31 cellular contexts compared by ENCODE assay signal in the genomic region with DNA sequence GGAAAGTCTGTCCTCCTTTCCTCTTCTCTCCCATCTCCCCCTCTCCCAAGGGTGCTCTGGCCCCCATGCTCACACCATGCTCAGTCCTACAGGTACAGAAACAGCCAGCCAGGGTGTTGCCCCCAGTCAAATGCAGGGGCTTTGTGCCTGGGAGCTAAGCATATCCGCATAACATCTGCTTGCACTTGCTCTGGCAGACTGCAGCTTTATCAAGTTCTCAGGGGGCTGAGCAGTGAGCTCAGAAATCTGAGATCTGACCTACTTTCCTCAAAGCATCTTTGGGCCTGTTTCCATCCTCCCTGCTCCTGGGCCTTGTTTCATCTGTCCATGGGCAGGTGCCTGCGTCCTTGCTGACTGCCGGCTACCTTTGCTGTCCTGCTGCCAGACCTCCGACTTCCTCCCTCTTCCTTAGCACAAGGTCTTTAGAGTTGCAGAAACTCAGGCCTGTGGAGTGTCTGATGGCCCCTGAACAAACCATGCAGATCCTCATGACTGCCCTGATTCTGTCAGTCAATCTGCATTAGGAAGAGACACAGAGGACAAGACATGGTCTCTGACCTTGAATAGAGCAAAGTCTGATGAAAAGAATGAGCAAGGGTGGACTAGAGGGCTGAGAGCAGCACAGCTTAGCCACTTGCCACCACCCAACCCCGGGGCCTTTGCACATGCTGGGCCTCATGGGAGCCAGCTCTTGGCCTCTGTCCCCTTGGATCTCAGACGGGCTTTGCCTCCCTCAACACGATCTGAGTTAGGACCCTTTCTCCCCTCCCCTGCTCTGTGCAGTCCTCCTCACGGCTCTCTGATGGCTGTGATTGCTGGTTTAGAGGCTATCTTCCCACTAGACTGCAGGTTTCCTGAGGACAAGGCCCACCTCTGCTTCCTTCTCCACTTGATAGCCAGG.
DNase-seq lines count a peak whose midpoint lies in the region; ATAC-seq and TF ChIP-seq lines count a peak whose summit lies in the region.
"Had no signal": no experiment of that assay in that cellular context is flagged by ENCODE, and none has a peak within 500 bp of the region (broad histone marks: within the 10 kb centered on the region; RNA-seq: fewer than 3 reads in every experiment).

No MANE protein-coding gene starts in this region.

- no peak overlapping the region for H3K9ac ChIP-seq in neural progenitor cell
- H3K9ac ChIP-seq: SK-N-SH had no signal

- H3K27me3 ChIP-seq in neural progenitor cell (no peaks in the 10 kb centered on the region), aorta (ENCODE audit: control insufficient read depth in 1 of 2, insufficient read depth in 2 of 2, low read length in 1 of 2) (no peaks in the 10 kb centered on the region), tibial nerve (no peaks in the 10 kb centered on the region)
- H3K27me3 ChIP-seq: foreskin keratinocyte, thyroid gland had no signal

- H3K4me1 ChIP-seq in neural progenitor cell (peaks cover 7% of the 10 kb centered on the region), aorta (ENCODE audit: control insufficient read depth in 1 of 2, insufficient read depth in 2 of 2, low read length in 2 of 2) (no peaks in the 10 kb centered on the region), tibial nerve (no peaks in the 10 kb centered on the region)
- H3K4me1 ChIP-seq: breast epithelium, esophagus muscularis mucosa, foreskin keratinocyte, left lung, thyroid gland had no signal

- WGBS in aorta, 2 donors: 79 to 81% methylated on average over 8 of the region's 8 CpGs
- WGBS in tibial nerve, 2 donors: 61 to 70% methylated on average over 8 of the region's 8 CpGs

- no peaks in the 10 kb centered on the region for H4K20me1 ChIP-seq in neural progenitor cell (ENCODE audit: low read depth)

- no peak overlapping the region for H2AFZ ChIP-seq in neural progenitor cell (replicated peaks)

- H3K27ac Mint-ChIP-seq in neural progenitor cell: peak overlapping the region; percentile 93
- H3K27ac Mint-ChIP-seq: activated CD4-positive, alpha-beta T cell treated with anti-CD3 and anti-CD28 coated beads for 36 hours; stimulated activated naive CD8-positive, alpha-beta T cell treated with anti-CD3 and anti-CD28 coated beads, Interleukin-15, amount 100 ng/mL, for 72 hours; T-helper 17 cell had no signal

- intact Hi-C loops in cardiac septum (cut with DNase I) (no loop called here), left cardiac atrium (cut with DNase I) (no loop called here), aorta (cut with DNase I) (no loop called here)

- peaks cover 10% of the 10 kb centered on the region for H3K27me3 Mint-ChIP-seq in neural progenitor cell (ENCODE audit: insufficient read depth, low read depth)

- no peak overlapping the region for H3K4me2 ChIP-seq in neural progenitor cell
- H3K4me2 ChIP-seq: SK-N-SH had no signal

- H3F3A ChIP-seq in neural progenitor cell (ENCODE audit: low read depth): no peaks in the 10 kb centered on the region

- H3K36me3 ChIP-seq in neural progenitor cell (no peaks in the 10 kb centered on the region), aorta (ENCODE audit: control insufficient read depth in 1 of 2, insufficient read depth in 2 of 2, low read length in 1 of 2) (no peaks in the 10 kb centered on the region), tibial nerve (no peaks in the 10 kb centered on the region)
- H3K36me3 ChIP-seq: breast epithelium, esophagus muscularis mucosa, left lung, thyroid gland had no signal

- peaks cover 9% of the 10 kb centered on the region for H3K9me3 Mint-ChIP-seq in neural progenitor cell

- H3K4me3 Mint-ChIP-seq in neural progenitor cell: no peak overlapping the region
- H3K4me3 Mint-ChIP-seq: activated CD4-positive, alpha-beta T cell treated with anti-CD3 and anti-CD28 coated beads for 36 hours; stimulated activated naive CD8-positive, alpha-beta T cell treated with anti-CD3 and anti-CD28 coated beads, Interleukin-15, amount 100 ng/mL, for 72 hours; T-helper 17 cell had no signal

- peaks cover 26% of the 10 kb centered on the region for H3K4me1 Mint-ChIP-seq in neural progenitor cell
- H3K4me1 Mint-ChIP-seq: activated CD4-positive, alpha-beta T cell treated with anti-CD3 and anti-CD28 coated beads for 36 hours; stimulated activated naive CD8-positive, alpha-beta T cell treated with anti-CD3 and anti-CD28 coated beads, Interleukin-15, amount 100 ng/mL, for 72 hours; T-helper 17 cell had no signal

- no peak for TF ChIP-seq POLR2A in tibial nerve (IDR thresholded peaks at IDR 0.05)

- H3K27ac ChIP-seq in neural progenitor cell: no peak overlapping the region
- no peak overlapping the region for H3K27ac ChIP-seq in aorta (ENCODE audit: low read depth in 1 of 2, low read length in 2 of 2)
- no peak overlapping the region for H3K27ac ChIP-seq in tibial nerve
- H3K27ac ChIP-seq: breast epithelium, esophagus muscularis mucosa, foreskin keratinocyte, left lung, thyroid gland had no signal

- no peak for TF ChIP-seq CTCF in neural progenitor cell (IDR thresholded peaks at IDR 0.05)
- no peak for TF ChIP-seq CTCF in tibial nerve (IDR thresholded peaks at IDR 0.05)

- H3K9me3 ChIP-seq in neural progenitor cell (ENCODE audit: low read depth): no peaks in the 10 kb centered on the region
- H3K9me3 ChIP-seq in aorta (ENCODE audit: control insufficient read depth, low read length): no peaks in the 10 kb centered on the region
- no peaks in the 10 kb centered on the region for H3K9me3 ChIP-seq in tibial nerve
- H3K9me3 ChIP-seq: breast epithelium, esophagus muscularis mucosa, left lung, SK-N-SH, thyroid gland had no signal

- DNase-seq in cardiac septum (ENCODE audit: low spot score) (peak; percentile 31), left cardiac atrium (no peak), neural progenitor cell (ENCODE audit: low spot score) (no peak), aorta (no peak), tibial nerve (ENCODE audit: low spot score in 2 of 2) (no peak), NOMO-1 treated with DMSO at 0.1 percent for 48 hours (lab: John Stamatoyannopoulos, UW; ENCODE audit: unreplicated experiment) (no peak)
- peak; percentile 28 for DNase-seq in activated CD8-positive, alpha-beta memory T cell treated with anti-CD3 and anti-CD28 coated beads, Interleukin-2, amount 50 U/mL, for 48 hours
- DNase-seq: ACHN; activated CD4-positive, alpha-beta T cell treated with anti-CD3 and anti-CD28 coated beads for 36 hours; activated naive CD4-positive, alpha-beta T cell treated with Interleukin-2 at 50 U/mL for 16 hours; cortex of kidney; DMS79 treated with DMSO at 0.1 percent for 48 hours; foreskin keratinocyte; hippocampal formation; Kasumi-1; MV-4-11; NCI-H146; NCI-H2107; NCI-H510A; nucleus accumbens; OCI-M1; SK-N-SH; stimulated activated CD4-positive, alpha-beta T cell treated with anti-CD3 and anti-CD28 coated beads, Interleukin-1b, Interleukin-23, amount 100 ng/mL, for 48 hours; stimulated activated CD8-positive, alpha-beta memory T cell treated with anti-CD3 and anti-CD28 coated beads, Interleukin-4, amount 100 ng/mL, for 48 hours; stimulated activated naive CD8-positive, alpha-beta T cell treated with anti-CD3 and anti-CD28 coated beads, Interleukin-15, amount 100 ng/mL, for 72 hours; T-helper 17 cell; thyroid gland had no signal

- no peak for ATAC-seq in left cardiac atrium
- ATAC-seq in aorta (ENCODE audit: low FRiP score): peak; percentile 34
- ATAC-seq in GM19023 (IDR thresholded peaks at IDR 0.05; ENCODE audit: unreplicated experiment): no peak
- ATAC-seq: activated CD4-positive, alpha-beta T cell treated with anti-CD3 and anti-CD28 coated beads for 36 hours; foreskin keratinocyte; T-helper 17 cell had no signal

- H3K4me3 ChIP-seq in neural progenitor cell: no peak overlapping the region
- H3K4me3 ChIP-seq in aorta (ENCODE audit: low read length in 2 of 2): no peak overlapping the region
- no peak overlapping the region for H3K4me3 ChIP-seq in tibial nerve
- H3K4me3 ChIP-seq: breast epithelium, esophagus muscularis mucosa, left lung, thyroid gland had no signal

- no peaks in the 10 kb centered on the region for H3K36me3 Mint-ChIP-seq in neural progenitor cell

- TF ChIP-seq EP300 in tibial nerve (IDR thresholded peaks at IDR 0.05): no peak

- no peaks in the 10 kb centered on the region for H3K79me2 ChIP-seq in neural progenitor cell (ENCODE audit: low read depth)

Comparison
In these comparisons a context has a peak if more than half of its experiments do, and no peak if none do; other contexts are left out.
1. DNase-seq: peak in cardiac septum (single experiment) and activated CD8-positive, alpha-beta memory T cell treated with anti-CD3 and anti-CD28 coated beads, Interleukin-2, amount 50 U/mL, for 48 hours (single experiment); none in left cardiac atrium (single experiment), neural progenitor cell (single experiment), aorta (0 of 2), tibial nerve (0 of 2) and NOMO-1 treated with DMSO at 0.1 percent for 48 hours (single experiment).